36 cellular contexts compared by ENCODE assay signal in the genomic region with DNA sequence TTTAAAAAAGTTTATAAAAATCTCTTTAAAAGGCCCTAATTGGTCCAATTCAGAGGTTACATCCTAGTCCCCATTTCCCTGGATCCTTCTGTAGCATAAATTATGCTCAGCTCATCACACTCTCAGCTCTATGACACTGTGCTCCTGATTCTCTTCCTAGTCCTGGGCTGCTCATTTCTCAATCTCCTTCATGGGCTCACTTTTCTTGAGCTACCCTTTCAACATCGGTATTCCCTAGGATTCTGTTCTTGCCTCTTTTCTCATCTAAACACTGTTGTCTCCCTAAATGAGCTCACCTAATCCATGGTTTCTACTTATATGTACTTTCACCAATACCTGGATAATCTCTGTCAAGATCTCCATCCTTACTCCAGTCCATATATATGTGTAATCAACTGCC.
"Had no signal": no experiment of that assay in that cellular context is flagged by ENCODE, and none has a peak within 500 bp of the region (broad histone marks: within the 10 kb centered on the region; RNA-seq: fewer than 3 reads in every experiment).

No MANE protein-coding gene starts in this region.

- ATAC-seq: activated CD8-positive, alpha-beta T cell treated with anti-CD3 and anti-CD28 coated beads, Interleukin-2, amount 10 ng/mL, durations not matched to agents 7 days and 5 days; body of pancreas; PC-3; T-cell; T-helper 17 cell had no signal

- DNase-seq: activated CD4-positive, alpha-beta T cell treated with anti-CD3 and anti-CD28 coated beads for 1 hour; activated CD4-positive, alpha-beta T cell treated with anti-CD3 and anti-CD28 coated beads for 48 hours; activated CD4-positive, alpha-beta T cell treated with anti-CD3 and anti-CD28 coated beads, Interleukin-2, amount 50 U/mL, for 48 hours; activated CD4-positive, CD25-positive, alpha-beta regulatory T cell; activated CD8-positive, alpha-beta T cell treated with anti-CD3 and anti-CD28 coated beads, Interleukin-2, amount 10 ng/mL, durations not matched to agents 7 days and 5 days; activated gamma-delta T cell treated with Interleukin-2 at 50 U/mL for 16 hours; activated naive CD8-positive, alpha-beta T cell treated with anti-CD3 and anti-CD28 coated beads, Interleukin-2, amount 10 ng/mL, durations not matched to agents 7 days and 5 days; activated T-cell treated with anti-CD3 and anti-CD28 coated beads, Interleukin-2, amount 50 U/mL, for 24 hours; adrenal gland; body of pancreas; Kasumi-1; KG1; MG63; NCI-H1048; NCI-H1105 treated with DMSO at 0.1 percent for 48 hours; NCI-H1436; NCI-H1694; NCI-H2029; NCI-H510A; NCI-H526; NCI-H748 treated with DMSO at 0.1 percent for 48 hours; NK-92 treated with Interleukin-12 subunit alpha and Interleukin-12 subunit beta, amount 100 ng/mL, for 24 hours; PC-3; Peyer's patch; RPMI8226; SHP77 treated with DMSO at 0.1 percent for 48 hours; SK-N-SH; T-cell; T-helper 17 cell; T1000; WERI-Rb-1 had no signal

- H3K4me2 ChIP-seq: SK-N-SH had no signal

- H3K4me3 Mint-ChIP-seq: activated CD8-positive, alpha-beta T cell treated with anti-CD3 and anti-CD28 coated beads, Interleukin-2, amount 10 ng/mL, durations not matched to agents 7 days and 5 days; activated naive CD8-positive, alpha-beta T cell treated with anti-CD3 and anti-CD28 coated beads, Interleukin-2, amount 10 ng/mL, durations not matched to agents 7 days and 5 days; activated T-cell treated with anti-CD3 and anti-CD28 coated beads, Interleukin-2, amount 50 U/mL, for 24 hours; IgD-negative memory B cell; T-cell; T-helper 17 cell had no signal

- H3K9ac ChIP-seq: SK-N-SH had no signal

- H3K36me3 ChIP-seq: adrenal gland, breast epithelium, Peyer's patch, SJSA1 had no signal

- H3K9me3 ChIP-seq: adrenal gland, body of pancreas, breast epithelium, MG63, Peyer's patch, SJSA1, SK-N-SH had no signal

- H3K27me3 Mint-ChIP-seq: activated naive CD8-positive, alpha-beta T cell treated with anti-CD3 and anti-CD28 coated beads, Interleukin-2, amount 10 ng/mL, durations not matched to agents 7 days and 5 days; T-helper 17 cell had no signal

- H3K9me3 Mint-ChIP-seq: activated naive CD8-positive, alpha-beta T cell treated with anti-CD3 and anti-CD28 coated beads, Interleukin-2, amount 10 ng/mL, durations not matched to agents 7 days and 5 days; activated T-cell treated with anti-CD3 and anti-CD28 coated beads, Interleukin-2, amount 50 U/mL, for 24 hours; IgD-negative memory B cell; T-cell had no signal

- H3K4me3 ChIP-seq: adrenal gland, body of pancreas, breast epithelium, coronary artery, MG63, Peyer's patch, SJSA1 had no signal

- H3K27ac ChIP-seq: adrenal gland, body of pancreas, breast epithelium, coronary artery, Peyer's patch, SJSA1, WERI-Rb-1 had no signal

- H3K27ac Mint-ChIP-seq: activated CD8-positive, alpha-beta T cell treated with anti-CD3 and anti-CD28 coated beads, Interleukin-2, amount 10 ng/mL, durations not matched to agents 7 days and 5 days; activated naive CD8-positive, alpha-beta T cell treated with anti-CD3 and anti-CD28 coated beads, Interleukin-2, amount 10 ng/mL, durations not matched to agents 7 days and 5 days; activated T-cell treated with anti-CD3 and anti-CD28 coated beads, Interleukin-2, amount 50 U/mL, for 24 hours; IgD-negative memory B cell; T-cell; T-helper 17 cell had no signal

- H3K27me3 ChIP-seq: body of pancreas, MG63, Peyer's patch, SJSA1 had no signal

- FAIRE-seq: astrocyte had no signal

- H3K4me1 ChIP-seq: adrenal gland, breast epithelium, Peyer's patch, SJSA1 had no signal
